ENCODE assay signal across 8 cellular contexts in the genomic region with DNA sequence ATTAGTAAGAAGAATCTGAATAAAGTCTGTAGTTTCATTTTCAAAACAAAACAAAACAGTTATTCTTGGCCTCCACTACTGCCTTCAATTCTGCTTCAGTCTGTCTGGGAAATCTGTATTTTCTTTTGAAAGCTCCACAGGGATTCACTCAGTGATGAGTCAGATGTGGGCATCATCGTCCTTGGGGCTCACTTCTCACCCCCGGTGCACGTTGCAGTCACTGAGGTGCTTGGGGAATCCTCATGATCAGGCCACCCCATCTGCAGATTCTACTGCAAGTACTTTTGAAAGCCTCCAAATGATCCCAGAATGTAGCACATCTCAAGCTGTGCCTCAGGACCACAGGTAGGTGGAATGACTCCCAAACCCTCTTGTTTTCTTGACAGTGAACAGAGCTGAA. TPM values are rescaled to one million over a fixed set of nuclear protein-coding genes. Genes with fewer than 3 reads are reported as not detected.
DNase-seq lines count a peak whose midpoint lies in the region; ATAC-seq and TF ChIP-seq lines count a peak whose summit lies in the region.

No MANE protein-coding gene starts in this region.

- peaks cover 82 to 93% (median 86%) of the 10 kb centered on the region in 3 donors for H3K4me1 Mint-ChIP-seq in T-cell

- ATAC-seq in heart left ventricle (peak in 3 of 4 donors; percentile 31 to 50 (median 33)), Right ventricle myocardium superior (ENCODE audit: poor library complexity) (no peak), T-cell (replicated peaks in 1 of 4) (peak; percentile 12 to 21 (median 14)), HG03521 (IDR thresholded peaks at IDR 0.05; ENCODE audit: unreplicated experiment) (no peak), mucosa of descending colon (no peak)

- no peak for DNase-seq in heart left ventricle
- DNase-seq in Right ventricle myocardium superior, result no peak
- DNase-seq in T-cell, result no peak
- peak; percentile 60 for DNase-seq in fibroblast of pulmonary artery (ENCODE audit: low read depth)
- peak; percentile 44 for DNase-seq in stimulated activated CD4-positive, alpha-beta T cell treated with anti-CD3 and anti-CD28 coated beads, Interleukin-4, amount 100 ng/mL, for 1 hour
- no peak for DNase-seq in mucosa of descending colon
- DNase-seq in GM13977 (ENCODE audit: low spot score), result no peak

- intact Hi-C loops in heart left ventricle (cut with DNase I) (loop anchor here in 1 of 10 donors (5.0 kb wide), 1 partner anchor 34 kb away; the partner anchor contains the start of gene LPIN2), Right ventricle myocardium superior (cut with DNase I) (loop anchor here (5.0 kb wide), 1 partner anchor 34 kb away; the partner anchor contains the start of gene LPIN2), mucosa of descending colon (cut with DNase I, micrococcal nuclease) (no loop called here)

- no peaks in the 10 kb centered on the region for H3K9me3 Mint-ChIP-seq in T-cell

- H3K9me3 ChIP-seq in heart left ventricle (no peaks in the 10 kb centered on the region), mucosa of descending colon (no peaks in the 10 kb centered on the region)

- H3K4me1 ChIP-seq in heart left ventricle (peaks cover 6 to 92% (median 53%) of the 10 kb centered on the region in 12 donors), mucosa of descending colon (ENCODE audit: low read depth) (peaks cover 31% of the 10 kb centered on the region)

- peak overlapping the region; percentile 76 to 87 (median 79) for H3K4me3 Mint-ChIP-seq in T-cell

- H3K4me3 ChIP-seq in heart left ventricle, result peak overlapping the region in 4 of 12 donors; percentile 13 to 35 (median 24)
- H3K4me3 ChIP-seq in fibroblast of pulmonary artery (replicated peaks; ENCODE audit: low read depth, low read length), result peak overlapping the region; percentile 19
- no peak overlapping the region for H3K4me3 ChIP-seq in mucosa of descending colon

- H3K27me3 ChIP-seq in heart left ventricle, result no peaks in the 10 kb centered on the region

- H3K36me3 ChIP-seq in heart left ventricle (no peaks in the 10 kb centered on the region), mucosa of descending colon (ENCODE audit: low read depth) (no peaks in the 10 kb centered on the region)

- in situ Hi-C loops in GM13977 (cut with MboI; ENCODE audit: low pct_unique_long_range_greater_than_20kb, low sequenced_read_pairs, unreplicated experiment), result no loop called here

- CTCF ChIA-PET in T-cell (lab: Charles Lee), result interaction anchor here in 1 of 2 donors (2.5 to 5.6 kb wide), 2 partner anchors 16 to 18 kb away, joined by 12 to 51 read pairs; no protein-coding TSS in a partner anchor

- H3K27ac ChIP-seq in heart left ventricle, result peak overlapping the region in 10 of 12 donors; percentile 4 to 90 (median 46)

- peaks cover 24% of the 10 kb centered on the region for H3K36me3 Mint-ChIP-seq in T-cell

- TF ChIP-seq POLR2A in heart left ventricle (IDR thresholded peaks at IDR 0.05), result no peak

- TF ChIP-seq CTCF in heart left ventricle (IDR thresholded peaks at IDR 0.05) (no peak), fibroblast of pulmonary artery (IDR thresholded peaks at IDR 0.05; ENCODE audit: low read length, missing control alignments) (no peak), mucosa of descending colon (IDR thresholded peaks at IDR 0.05) (no peak), GM13977 (IDR thresholded peaks at IDR 0.05; ENCODE audit: extremely low read depth, insufficient read depth, missing control alignments) (no peak)

- 41 to 73% (median 55%) methylated on average over 3 of the region's 3 CpGs for WGBS in heart left ventricle, 4 donors

- H3K27me3 Mint-ChIP-seq in T-cell, result no peaks in the 10 kb centered on the region

- H3K27ac Mint-ChIP-seq in T-cell, result peak overlapping the region; percentile 97 to 99

- POLR2A ChIA-PET in T-cell (lab: Charles Lee), result interaction anchor here (0.6 to 0.7 kb wide), 2 partner anchors 30 to 123 kb away, joined by 3 read pairs; no protein-coding TSS in a partner anchor

RNA-seq across cellular contexts. Expression of gene LPIN2, which starts 34.3 kb away (rescaled TPM):
- 10 to 100 TPM in 6 of 9 donors, 1 to 10 TPM in 3; 6.1 to 21.6 (median 10.9) TPM for total RNA-seq in heart left ventricle
- 10 to 100 TPM in 1 of 2 donors, 1 to 10 TPM in 1; 1.9 to 12.8 TPM for polyA plus RNA-seq in heart left ventricle
- 10.4 TPM for total RNA-seq in Right ventricle myocardium superior
- 100 to 1,000 TPM in 1 of 5 donors, 10 to 100 TPM in 4; 78.9 to 107 (median 88.8) TPM for total RNA-seq in T-cell
- 10 to 100 TPM; 52.9 to 60.8 (median 59.2) TPM for total RNA-seq in mucosa of descending colon

Comparison
In these comparisons a context has a peak if more than half of its experiments do, and no peak if none do; other contexts are left out.
1. ATAC-seq: peak in heart left ventricle (3 of 4) and T-cell (4 of 4); none in Right ventricle myocardium superior (single experiment), HG03521 (single experiment) and mucosa of descending colon (single experiment).
2. DNase-seq: peak in fibroblast of pulmonary artery (single experiment) and stimulated activated CD4-positive, alpha-beta T cell treated with anti-CD3 and anti-CD28 coated beads, Interleukin-4, amount 100 ng/mL, for 1 hour (single experiment); none in heart left ventricle (0 of 5), Right ventricle myocardium superior (single experiment), T-cell (0 of 34), mucosa of descending colon (0 of 3) and GM13977 (single experiment).